8 cellular contexts compared by ENCODE assay signal in genomic region chr19:6720369-6721112, GRCh38. TPM values are rescaled to one million over a fixed set of nuclear protein-coding genes. Genes with fewer than 3 reads are reported as not detected.
DNase-seq lines count a peak whose midpoint lies in the region; ATAC-seq, FAIRE-seq and TF ChIP-seq lines count a peak whose summit lies in the region.
"Had no signal": no experiment of that assay in that cellular context is flagged by ENCODE, and none has a peak within 500 bp of the region (broad histone marks: within the 10 kb centered on the region; RNA-seq: fewer than 3 reads in every experiment).

TSS of gene C3 (minus strand) at chr19:6720650. CDS start at chr19:6720589, 61 bp downstream.

- H3K4me1 ChIP-seq in Karpas-422 (ENCODE audit: low read length) (peaks cover 8% of the 10 kb centered on the region), HepG2 (ENCODE audit: insufficient read depth, low read length) (peaks cover 76% of the 10 kb centered on the region), thyroid gland (peaks cover 12 to 26% of the 10 kb centered on the region in 2 donors)

- FAIRE-seq in bronchial epithelial cell (lab: Jason Lieb, UNC) (no peak), HepG2 (lab: Jason Lieb, UNC) (peak; percentile 88)

- H4K20me1 ChIP-seq in Karpas-422 (ENCODE audit: insufficient read depth, low read depth, low read length) (no peaks in the 10 kb centered on the region), HepG2 (ENCODE audit: insufficient read depth, low read length) (peaks cover 44% of the 10 kb centered on the region)

- BruUV-seq in HepG2 (replicated peaks; lab: Mats Ljungman, UMichigan) = no TSS peak

- DNase-seq in Karpas-422 (no peak), bronchial epithelial cell (ENCODE audit: low read depth) (peak; percentile 68), HepG2 (ENCODE audit: low spot score) (peak; percentile 96), thyroid gland (peak in 1 of 2 donors; percentile 14)
- DNase-seq: T-helper 17 cell had no signal

- TF ChIP-seq CTCF in bronchial epithelial cell (IDR thresholded peaks at IDR 0.05; ENCODE audit: insufficient read depth, low read length, severe bottlenecking) (no peak), HepG2 (CRISPR knock-in tag; IDR thresholded peaks at IDR 0.05) (no peak; the same call in 1 of the 2 replicates), thyroid gland (IDR thresholded peaks at IDR 0.05) (no peak)

- ATAC-seq in HepG2 = peak; percentile 74
- no peak for ATAC-seq in GM21717 (IDR thresholded peaks at IDR 0.05; ENCODE audit: unreplicated experiment)
- no peak for ATAC-seq in HG02981 (IDR thresholded peaks at IDR 0.05; ENCODE audit: unreplicated experiment)
- ATAC-seq in HG03108 (IDR thresholded peaks at IDR 0.05; ENCODE audit: unreplicated experiment) = no peak
- ATAC-seq: T-helper 17 cell had no signal

- no peak within 1 kb of the TSS for H3K4me2 ChIP-seq in Karpas-422 (ENCODE audit: low read depth, low read length, poor library complexity, severe bottlenecking)
- H3K4me2 ChIP-seq in HepG2 (ENCODE audit: low read depth, low read length) = peak within 1 kb of the TSS; percentile 79

- POLR2A ChIA-PET in HepG2 (lab: Yijun Ruan, JAX) = interaction anchor here (0.6 to 8.0 kb wide), 26 partner anchors 9 to 1200 kb away, joined by 3 to 278 read pairs (median 5); partner anchors contain the start of genes ALKBH7, GPR108 and SNAPC2

- H3K36me3 ChIP-seq in Karpas-422 (ENCODE audit: insufficient read depth, low read length) (no peaks in the 10 kb centered on the region), bronchial epithelial cell (ENCODE audit: control insufficient read depth, insufficient read depth, low read length) (no peaks in the 10 kb centered on the region), HepG2 (replicated peaks in 1 of 2; ENCODE audit: control insufficient read depth in 1 of 2, insufficient read depth in 2 of 2, low read length in 2 of 2) (peaks cover 18 to 26% of the 10 kb centered on the region in 2 experiments), thyroid gland (no peaks in the 10 kb centered on the region)

- TF ChIP-seq RAD21 in HepG2 (CRISPR knock-in tag; IDR thresholded peaks at IDR 0.05) = peak; percentile 64

- H3K27ac ChIP-seq in Karpas-422 (ENCODE audit: low read length) (no peak within 1 kb of the TSS), HepG2 (ENCODE audit: extremely low read length, insufficient read depth, low read length) (peak within 1 kb of the TSS; percentile 90), thyroid gland (no peak within 1 kb of the TSS)

- peak; percentile 100 for TF ChIP-seq POLR2A in HepG2 (IDR thresholded peaks at IDR 0.05; ENCODE audit: insufficient read depth in 1 of 2, low read depth in 2 of 2, low read length in 2 of 2)
- no peak for TF ChIP-seq POLR2A in thyroid gland (IDR thresholded peaks at IDR 0.05)

- H3K27me3 ChIP-seq in Karpas-422 (ENCODE audit: low read length) = no peaks in the 10 kb centered on the region
- no peaks in the 10 kb centered on the region for H3K27me3 ChIP-seq in bronchial epithelial cell (ENCODE audit: control insufficient read depth, insufficient read depth, low read length)
- H3K27me3 ChIP-seq in HepG2 (ENCODE audit: control insufficient read depth in 1 of 2, insufficient read depth in 2 of 2, low read length in 2 of 2) = peaks cover 0 to 7% of the 10 kb centered on the region in 2 experiments; a peak in 1 of 5 replicates
- no peaks in the 10 kb centered on the region for H3K27me3 ChIP-seq in thyroid gland

- H3K9ac ChIP-seq in Karpas-422 (ENCODE audit: low read length) (0 out of 2 replicates have a peak within 1 kb of the TSS, but pooled peaks have one; percentile 5), HepG2 (ENCODE audit: insufficient read depth, low read depth, low read length) (peak within 1 kb of the TSS; percentile 94)

- H3K79me2 ChIP-seq in Karpas-422 (ENCODE audit: low read length) = no peaks in the 10 kb centered on the region
- peaks cover 27% of the 10 kb centered on the region for H3K79me2 ChIP-seq in HepG2 (ENCODE audit: insufficient read depth, low read length)

- H3K9me2 ChIP-seq in Karpas-422 (replicated peaks; ENCODE audit: insufficient read depth, low read length) = no peaks in the 10 kb centered on the region

- intact Hi-C loops in HepG2 (cut with micrococcal nuclease; ENCODE audit: unreplicated experiment) = loop anchor here (1.0 to 2.0 kb wide), 3 partner anchors 10 to 33 kb away; partner anchors contain the start of gene GPR108
- intact Hi-C loops in thyroid gland (cut with DNase I) = no loop called here

- 0% methylated on average over 3 of the region's 4 CpGs for WGBS in HepG2 (ENCODE audit: low lambda C conversion rate)
- 74 to 89% methylated on average over 4 of the region's 4 CpGs for WGBS in thyroid gland, 2 donors

- H2AFZ ChIP-seq in Karpas-422 (ENCODE audit: low read length) (no peak within 1 kb of the TSS), HepG2 (ENCODE audit: low read length) (no peak within 1 kb of the TSS)

- in situ Hi-C loops in HepG2 (cut with HindIII; ENCODE audit: extremely low pct_ligation_motif_present, low pct_unique_long_range_greater_than_20kb) = no loop called here

- H3K4me3 ChIP-seq in Karpas-422 (ENCODE audit: low read length) (no peak within 1 kb of the TSS), bronchial epithelial cell (ENCODE audit: low read depth, low read length) (no peak within 1 kb of the TSS), HepG2 (replicated peaks in 1 of 3; ENCODE audit: insufficient read depth in 1 of 3, low read depth in 2 of 3, low read length in 3 of 3) (peak within 1 kb of the TSS; percentile 70 to 100 (median 89)), thyroid gland (replicated peaks in 1 of 3) (no peak within 1 kb of the TSS)

- CTCF ChIA-PET in HepG2 (lab: Yijun Ruan, JAX; ENCODE audit: low intra/inter-chr PET ratio, low total read pairs) = interaction anchor here (0.6 kb wide), 1 partner anchor 235 kb away, joined by 5 read pairs; no protein-coding TSS in a partner anchor

- no peaks in the 10 kb centered on the region for H3K9me3 ChIP-seq in Karpas-422 (ENCODE audit: low read length)
- H3K9me3 ChIP-seq in HepG2 (ENCODE audit: low read length) = no peaks in the 10 kb centered on the region
- H3K9me3 ChIP-seq in thyroid gland = no peaks in the 10 kb centered on the region

- peak; percentile 84 to 96 for TF ChIP-seq EP300 in HepG2 (IDR thresholded peaks at IDR 0.05; ENCODE audit: low read depth in 2 of 2, low read length in 2 of 2)
- TF ChIP-seq EP300 in HepG2 (CRISPR knock-in tag; IDR thresholded peaks at IDR 0.05; ENCODE audit: borderline replicate concordance) = peak; percentile 93

TF ChIP-seq in HepG2, 621 proteins besides CTCF, POLR2A, EP300 and RAD21 (continues in another document):
- TF ChIP-seq SPEN (CRISPR knock-in tag; IDR thresholded peaks at IDR 0.05; ENCODE audit: low read depth) = no peak; the same call in 1 of the 2 replicates
- 0 out of 2 replicates have a peak, but pooled peaks have one; percentile 73 for TF ChIP-seq ZSCAN21 (CRISPR knock-in tag; IDR thresholded peaks at IDR 0.05; ENCODE audit: borderline replicate concordance)
- TF ChIP-seq CAMTA2 (CRISPR knock-in tag; IDR thresholded peaks at IDR 0.05; ENCODE audit: borderline replicate concordance) = no peak
- TF ChIP-seq FOXJ3 (CRISPR knock-in tag; IDR thresholded peaks at IDR 0.05; ENCODE audit: borderline replicate concordance) = peak; percentile 60; the same call in 1 of the 2 replicates
- TF ChIP-seq ZHX1 (CRISPR knock-in tag; IDR thresholded peaks at IDR 0.05; ENCODE audit: low read depth) = no peak

RNA-seq across cellular contexts. Expression of gene C3, which starts in this region (rescaled TPM):
- not detected in 2 replicates for total RNA-seq in Karpas-422 (2014; rRNA removed; shearing (Covaris generic); ENCODE audit: low replicate concordance)
- total RNA-seq in bronchial epithelial cell (1.3 and 4.1 TPM in 2 replicates), HepG2 (2016; rRNA removed; fragmentation: Illumina TruSeq; extraction: Trizol) (700 and 1,455 TPM in 2 replicates), thyroid gland (100 to 1,000 TPM; 126 to 631 (median 350) TPM)
- total RNA-seq in HepG2 (2016; cell fraction: cytosol; rRNA removed; fragmentation: Illumina TruSeq; extraction: Trizol; ENCODE audit: low read depth) = 160 and 192 TPM in 2 replicates
- total RNA-seq in HepG2 (2016; cell fraction: insoluble cytoplasmic fraction; rRNA removed; fragmentation: Illumina TruSeq; extraction: Trizol) = 643 and 1,412 TPM in 2 replicates
- 268 and 291 TPM in 2 replicates for total RNA-seq in HepG2 (2016; cell fraction: membrane; rRNA removed; fragmentation: Illumina TruSeq; extraction: Trizol)
- total RNA-seq in HepG2 (2016; cell fraction: nucleus; rRNA removed; fragmentation: Illumina TruSeq; extraction: Trizol) = 1,410 and 1,846 TPM in 2 replicates
- 6,272 and 9,798 TPM in 2 replicates for polyA plus RNA-seq in HepG2 (2011; rRNA removed)
- polyA plus RNA-seq in HepG2 (2011; cell fraction: cytosol; rRNA removed) = 4,601 and 7,618 TPM in 2 replicates
- 6,023 and 6,891 TPM in 2 replicates for polyA plus RNA-seq in HepG2 (2011; cell fraction: nucleus; rRNA removed)
- 3,859 and 6,494 TPM in 2 replicates for polyA plus RNA-seq in HepG2 (2012)
- polyA plus RNA-seq in HepG2 (2016; cell fraction: cytosol; fragmentation: Illumina TruSeq; extraction: Trizol; ENCODE audit: low read depth) = 195 and 210 TPM in 2 replicates
- 903 and 1,023 TPM in 2 replicates for polyA plus RNA-seq in HepG2 (2016; cell fraction: insoluble cytoplasmic fraction; fragmentation: Illumina TruSeq; extraction: Trizol; ENCODE audit: low read depth)
- polyA plus RNA-seq in HepG2 (2016; cell fraction: membrane; fragmentation: Illumina TruSeq; extraction: Trizol; ENCODE audit: low read depth) = 286 and 340 TPM in 2 replicates
- polyA plus RNA-seq in HepG2 (2016; cell fraction: nucleus; fragmentation: Illumina TruSeq; extraction: Trizol; ENCODE audit: insufficient read depth, low read depth) = 3,631 and 3,793 TPM in 2 replicates
- 785 and 9,683 TPM in 2 replicates for polyA minus RNA-seq in HepG2 (2011; rRNA and poly(A)+ RNA removed; ENCODE audit: low replicate concordance)
- 2,000 and 4,520 TPM in 2 replicates for polyA minus RNA-seq in HepG2 (2011; cell fraction: cytosol; rRNA and poly(A)+ RNA removed)
- 1,680 and 2,385 TPM in 2 replicates for polyA minus RNA-seq in HepG2 (2011; cell fraction: nucleus; rRNA and poly(A)+ RNA removed)

Comparison
In these comparisons a context has a peak if more than half of its experiments do, and no peak if none do; other contexts are left out.
1. RNA of gene C3 (total RNA-seq): 160 to 1,846 TPM in HepG2 and 126 to 631 TPM in thyroid gland; 1.3 to 4.1 TPM in bronchial epithelial cell and not detected in Karpas-422; every median in the first group is over 10 times any median in the second.
2. H3K4me3 ChIP-seq: peak in HepG2 (3 of 3); none in Karpas-422 (single experiment), bronchial epithelial cell (single experiment) and thyroid gland (0 of 3).
3. POLR2A ChIP-seq: peak in HepG2 (2 of 2); none in thyroid gland (0 of 2).